Comparison of ENCODE assay signal across 10 cellular contexts in genomic region chr12:120369476-120370342, GRCh38. TPM values are rescaled to one million over a fixed set of nuclear protein-coding genes. Genes with fewer than 3 reads are reported as not detected.
DNase-seq lines count a peak whose midpoint lies in the region; ATAC-seq and TF ChIP-seq lines count a peak whose summit lies in the region.
"Had no signal": no experiment of that assay in that cellular context is flagged by ENCODE, and none has a peak within 500 bp of the region (broad histone marks: within the 10 kb centered on the region; RNA-seq: fewer than 3 reads in every experiment).

No MANE protein-coding gene starts in this region.

- POLR2A ChIA-PET in Caco-2 (lab: Charles Lee): no interaction called here

- peaks cover 21% of the 10 kb centered on the region for H3K27me3 Mint-ChIP-seq in Caco-2 (ENCODE audit: insufficient read depth, unreplicated experiment)
- peaks cover 26% of the 10 kb centered on the region for H3K27me3 Mint-ChIP-seq in glutamatergic neuron (ENCODE audit: unreplicated experiment)

- DNase-seq in Caco-2 (no peak), SJCRH30 (no peak), glutamatergic neuron (no peak), prostate gland (ENCODE audit: low spot score) (no peak), AG20443 (ENCODE audit: low spot score) (no peak), SKM-1 (lab: John Stamatoyannopoulos, UW; ENCODE audit: unreplicated experiment) (no peak)
- DNase-seq: NCI-H2081 treated with DMSO at 0.1 percent for 48 hours had no signal

- H3K36me3 Mint-ChIP-seq in Caco-2 (ENCODE audit: insufficient read depth, unreplicated experiment) (no peaks in the 10 kb centered on the region), glutamatergic neuron (ENCODE audit: unreplicated experiment) (no peaks in the 10 kb centered on the region)

- TF ChIP-seq CTCF in Caco-2 (IDR thresholded peaks at IDR 0.05; ENCODE audit: insufficient read depth in 1 of 2, low read depth in 1 of 2, low read length in 1 of 2, severe bottlenecking in 1 of 2, unreplicated experiment in 1 of 2) (no peak), glutamatergic neuron (IDR thresholded peaks at IDR 0.05; ENCODE audit: partially characterized antibody, unreplicated experiment) (no peak), prostate gland (IDR thresholded peaks at IDR 0.05) (no peak)

- no peaks in the 10 kb centered on the region; the same call in 1 of the 2 replicates for H3K36me3 ChIP-seq in Caco-2 (ENCODE audit: control insufficient read depth, insufficient read depth, low read length)
- H3K36me3 ChIP-seq in SJCRH30: no peaks in the 10 kb centered on the region
- no peaks in the 10 kb centered on the region for H3K36me3 ChIP-seq in prostate gland

- 1% methylated on average over 37 of the region's 37 CpGs for WGBS in prostate gland

- H3K9me3 Mint-ChIP-seq in Caco-2 (ENCODE audit: unreplicated experiment) (no peaks in the 10 kb centered on the region), glutamatergic neuron (ENCODE audit: unreplicated experiment) (peaks cover 20% of the 10 kb centered on the region)

- TF ChIP-seq POLR2A in prostate gland (IDR thresholded peaks at IDR 0.05): no peak

- H3K4me1 Mint-ChIP-seq in Caco-2 (ENCODE audit: low read depth, unreplicated experiment): peaks cover 9% of the 10 kb centered on the region
- peaks cover 26% of the 10 kb centered on the region for H3K4me1 Mint-ChIP-seq in glutamatergic neuron (ENCODE audit: low read depth, unreplicated experiment)

- H3K4me3 ChIP-seq in Caco-2 (ENCODE audit: low read depth, low read length) (peak overlapping the region; percentile 69), SJCRH30 (peak overlapping the region; percentile 59), prostate gland (peak overlapping the region; percentile 60 to 65)

- peak overlapping the region; percentile 76 for H3K4me3 Mint-ChIP-seq in Caco-2 (ENCODE audit: unreplicated experiment)
- H3K4me3 Mint-ChIP-seq in glutamatergic neuron (ENCODE audit: unreplicated experiment): peak overlapping the region; percentile 83

- H3K27me3 ChIP-seq in Caco-2 (replicated peaks; ENCODE audit: control insufficient read depth, insufficient read depth, low read length): peaks cover 2% of the 10 kb centered on the region; the same call in 1 of the 2 replicates
- peaks cover 11% of the 10 kb centered on the region for H3K27me3 ChIP-seq in SJCRH30
- no peaks in the 10 kb centered on the region for H3K27me3 ChIP-seq in prostate gland (replicated peaks; ENCODE audit: insufficient read depth)

- CTCF ChIA-PET in Caco-2 (lab: Charles Lee): no interaction called here

- no peak overlapping the region for H3K27ac Mint-ChIP-seq in Caco-2 (ENCODE audit: unreplicated experiment)
- peak overlapping the region; percentile 87 for H3K27ac Mint-ChIP-seq in glutamatergic neuron (ENCODE audit: unreplicated experiment)

- no peak overlapping the region for H3K27ac ChIP-seq in SJCRH30
- peak overlapping the region in 1 of 2 donors; percentile 46 for H3K27ac ChIP-seq in prostate gland

- BruUV-seq in Caco-2 (replicated peaks; lab: Mats Ljungman, UMichigan): TSS peak; percentile 47

- H3K4me1 ChIP-seq in Caco-2 (peaks cover 14% of the 10 kb centered on the region), SJCRH30 (no peaks in the 10 kb centered on the region), prostate gland (replicated peaks) (peaks cover 7% of the 10 kb centered on the region)

- intact Hi-C loops in Caco-2 (cut with micrococcal nuclease; ENCODE audit: unreplicated experiment): no loop called here
- intact Hi-C loops in prostate gland (cut with DNase I): no loop called here

- no peak for ATAC-seq in GM19035 (IDR thresholded peaks at IDR 0.05; ENCODE audit: unreplicated experiment)
- ATAC-seq in HG03565 (IDR thresholded peaks at IDR 0.05; ENCODE audit: unreplicated experiment): no peak

- H3K9me3 ChIP-seq in Caco-2 (no peaks in the 10 kb centered on the region), SJCRH30 (replicated peaks) (no peaks in the 10 kb centered on the region), prostate gland (no peaks in the 10 kb centered on the region)

RNA-seq across cellular contexts. Expression of gene MSI1, which starts 0.7 kb away (rescaled TPM):
- 21.7 and 24.8 TPM in 2 replicates for total RNA-seq in Caco-2 (2022)
- 4.8 and 5.4 TPM in 2 replicates for total RNA-seq in SJCRH30 (2014; rRNA removed; shearing (Covaris generic))
- total RNA-seq in glutamatergic neuron (ENCODE audit: unreplicated experiment): 229 TPM
- 1 to 10 TPM; 1.7 to 8.2 TPM for total RNA-seq in prostate gland
- total RNA-seq: fibroblast of lung had no signal

RNA-seq across cellular contexts. Expression of gene PLA2G1B, which starts 42.1 kb away (rescaled TPM):
- total RNA-seq in Caco-2 (2022) (not detected in 2 replicates), glutamatergic neuron (ENCODE audit: unreplicated experiment) (not detected), prostate gland (not detected)
- not detected in 2 replicates for total RNA-seq in SJCRH30 (2014; rRNA removed; shearing (Covaris generic))
- total RNA-seq: fibroblast of lung had no signal
